Comparison of ENCODE assay signal across 8 cellular contexts in genomic region chr2:24122356-24123211, GRCh38. TPM values are rescaled to one million over a fixed set of nuclear protein-coding genes. Genes with fewer than 3 reads are reported as not detected.
DNase-seq lines count a peak whose midpoint lies in the region; ATAC-seq and TF ChIP-seq lines count a peak whose summit lies in the region.

No MANE protein-coding gene starts in this region.

- WGBS in ovary, 3 donors: 7 to 8% (median 7%) methylated on average over 16 of the region's 16 CpGs

- BruUV-seq in PC-9 (replicated peaks; lab: Mats Ljungman, UMichigan): TSS peak; percentile 63

- H3K79me2 ChIP-seq in PC-9 (ENCODE audit: low read depth): no peaks in the 10 kb centered on the region

- TF ChIP-seq CTCF in PC-9 (conservative IDR thresholded peaks at IDR 0.05) (no peak), epithelial cell of esophagus (IDR thresholded peaks at IDR 0.05; ENCODE audit: insufficient read depth, low read depth, low read length, missing control alignments) (no peak), ovary (IDR thresholded peaks at IDR 0.05) (no peak)

- intact Hi-C loops in PC-9 (cut with micrococcal nuclease; ENCODE audit: unreplicated experiment) (loop anchor here (1.0 to 2.0 kb wide), 2 partner anchors 38 to 46 kb away; partner anchors contain the start of genes SF3B6 and TP53I3), ovary (cut with DNase I) (no loop called here)

- DNase-seq in NCI-H146 (lab: John Stamatoyannopoulos, UW) (peak; percentile 25), NCI-H146 treated with DMSO at 0.1 percent for 48 hours (lab: John Stamatoyannopoulos, UW; ENCODE audit: unreplicated experiment) (no peak), PC-9 (no peak), epithelial cell of esophagus (ENCODE audit: low read depth) (no peak), ovary (no peak), NOMO-1 treated with dmso at 0.1 percent for 144 hours (lab: John Stamatoyannopoulos, UW; ENCODE audit: unreplicated experiment) (no peak)
- no peak for DNase-seq in effector CD8-positive, alpha-beta T cell (lab: John Stamatoyannopoulos, UW)

- H3K27ac ChIP-seq in PC-9 (peak overlapping the region; percentile 30), ovary (peak overlapping the region; percentile 94 to 99)

- TF ChIP-seq POLR2A in ovary (IDR thresholded peaks at IDR 0.05): no peak

- H3K4me3 ChIP-seq in PC-9: peak overlapping the region; percentile 89
- peak overlapping the region; percentile 65 for H3K4me3 ChIP-seq in epithelial cell of esophagus (ENCODE audit: low read length)
- H3K4me3 ChIP-seq in ovary: peak overlapping the region; percentile 84

- H2AFZ ChIP-seq in PC-9: peak overlapping the region; percentile 100

- H3K36me3 ChIP-seq in PC-9 (ENCODE audit: low read depth) (no peaks in the 10 kb centered on the region), ovary (no peaks in the 10 kb centered on the region)

- POLR2A ChIA-PET in PC-9 (lab: Charles Lee; ENCODE audit: unreplicated experiment): interaction anchor here (1.2 to 1.3 kb wide), 2 partner anchors 11 to 12 kb away, joined by 6 to 9 read pairs; no protein-coding TSS in a partner anchor

- ATAC-seq in HG02885 (IDR thresholded peaks at IDR 0.05; ENCODE audit: poor library complexity, unreplicated experiment): no peak

- peak overlapping the region; percentile 88 for H3K4me2 ChIP-seq in PC-9

- H3F3A ChIP-seq in PC-9 (ENCODE audit: insufficient read depth, low read depth): peaks cover 12% of the 10 kb centered on the region; the same call in 1 of the 2 replicates

- CTCF ChIA-PET in PC-9 (lab: Charles Lee): interaction anchor here (0.7 to 1.1 kb wide), 2 partner anchors 35 to 36 kb away, joined by 3 read pairs; no protein-coding TSS in a partner anchor

- no peaks in the 10 kb centered on the region for H3K9me3 ChIP-seq in PC-9 (ENCODE audit: insufficient read depth, low read depth)
- H3K9me3 ChIP-seq in ovary: no peaks in the 10 kb centered on the region

- H4K20me1 ChIP-seq in PC-9 (ENCODE audit: insufficient read depth): no peaks in the 10 kb centered on the region

- no peak for TF ChIP-seq EP300 in ovary (IDR thresholded peaks at IDR 0.05)

- H3K4me1 ChIP-seq in PC-9 (replicated peaks; ENCODE audit: insufficient read depth) (peaks cover 8% of the 10 kb centered on the region; the same call in 1 of the 2 replicates), ovary (ENCODE audit: insufficient read depth) (peaks cover 1% of the 10 kb centered on the region)

- no peaks in the 10 kb centered on the region for H3K9me2 ChIP-seq in PC-9 (ENCODE audit: insufficient read depth)

- H3K27me3 ChIP-seq in PC-9 (ENCODE audit: insufficient read depth, low read depth): no peaks in the 10 kb centered on the region
- no peaks in the 10 kb centered on the region for H3K27me3 ChIP-seq in ovary

RNA-seq across cellular contexts. Expression of gene PFN4, which starts 0.6 kb away (rescaled TPM):
- total RNA-seq in PC-9 (2021) (1.2 and 2.6 TPM in 2 replicates), ovary (1 to 10 TPM in 4 of 7 donors, under 1 TPM in 3; 0.50 to 4.4 (median 1.3) TPM)
- 1 to 10 TPM in 1 of 2 donors, under 1 TPM in 1; 0.18 to 1.1 TPM for polyA plus RNA-seq in ovary

RNA-seq across cellular contexts. Expression of gene FAM228B, which starts 0.7 kb away (rescaled TPM):
- total RNA-seq in PC-9 (2021) (16.8 and 20.7 TPM in 2 replicates), ovary (10 to 100 TPM; 24.6 to 76.8 (median 69.0) TPM)
- 10 to 100 TPM; 28.0 to 34.8 TPM for polyA plus RNA-seq in ovary

RNA-seq across cellular contexts. Expression of gene TP53I3, which starts 38.0 kb away (rescaled TPM):
- total RNA-seq in PC-9 (2021): 21.4 and 22.9 TPM in 2 replicates
- total RNA-seq in ovary: 10 to 100 TPM in 4 of 7 donors, 1 to 10 TPM in 3; 1.6 to 28.1 (median 10.3) TPM
- polyA plus RNA-seq in ovary: 10 to 100 TPM; 10.2 to 15.1 TPM

RNA-seq across cellular contexts. Expression of gene SF3B6, which starts 46.5 kb away (rescaled TPM):
- total RNA-seq in PC-9 (2021) (106 and 123 TPM in 2 replicates), ovary (100 to 1,000 TPM in 2 of 7 donors, 10 to 100 TPM in 5; 60.6 to 145 (median 76.8) TPM)
- polyA plus RNA-seq in ovary: 100 to 1,000 TPM; 115 to 120 TPM

RNA-seq across cellular contexts. Expression of gene FAM228A, which starts 52.3 kb away (rescaled TPM):
- total RNA-seq in PC-9 (2021): not detected in 2 replicates
- 1 to 10 TPM; 1.1 to 2.5 (median 1.8) TPM for total RNA-seq in ovary
- 1 to 10 TPM; 1.3 to 2.0 TPM for polyA plus RNA-seq in ovary
